8 cellular contexts compared by ENCODE assay signal in the genomic region with DNA sequence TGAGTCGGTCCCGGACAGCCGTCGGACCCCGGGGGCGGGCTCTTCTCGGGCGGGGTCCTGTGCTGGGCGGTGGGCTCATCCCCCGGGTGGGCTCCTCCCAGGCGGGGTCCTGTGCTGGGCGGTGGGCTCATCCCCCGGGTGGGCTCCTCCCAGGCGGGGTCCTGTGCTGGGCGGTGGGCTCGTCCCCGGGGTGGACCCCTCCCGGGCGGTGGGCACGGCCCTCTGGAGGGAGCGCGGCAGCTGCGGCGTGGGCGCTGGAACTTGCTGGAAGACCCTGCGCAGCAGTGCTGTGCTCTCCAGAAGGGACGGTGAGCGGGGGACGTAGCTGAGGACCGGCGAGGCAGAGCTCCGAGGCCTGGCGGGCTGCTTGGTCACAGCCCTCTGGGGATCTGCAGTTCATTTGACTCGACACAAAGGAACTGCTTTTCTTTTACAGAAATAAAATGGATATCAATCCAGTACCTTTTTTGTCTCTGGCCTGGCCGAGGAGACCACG. TPM values are rescaled to one million over a fixed set of nuclear protein-coding genes. Genes with fewer than 3 reads are reported as not detected.
DNase-seq lines count a peak whose midpoint lies in the region; ATAC-seq and TF ChIP-seq lines count a peak whose summit lies in the region.

No MANE protein-coding gene starts in this region.

- H3K27me3 ChIP-seq in smooth muscle cell (ENCODE audit: low read depth): peaks cover 7% of the 10 kb centered on the region

- H3K36me3 ChIP-seq in smooth muscle cell (ENCODE audit: low read depth): no peaks in the 10 kb centered on the region

- WGBS in smooth muscle cell (ENCODE audit: low lambda C conversion rate): 5% methylated on average over 20 of the region's 36 CpGs

- H3K9ac ChIP-seq in smooth muscle cell (ENCODE audit: low read depth): peak overlapping the region; percentile 78

- H3K9me3 ChIP-seq in smooth muscle cell (replicated peaks; ENCODE audit: low read depth): no peaks in the 10 kb centered on the region

- H3K4me1 ChIP-seq in smooth muscle cell (ENCODE audit: low read depth): peaks cover 20% of the 10 kb centered on the region

- peak overlapping the region; percentile 95 for H2AFZ ChIP-seq in smooth muscle cell (ENCODE audit: low read depth)

- H3K79me2 ChIP-seq in smooth muscle cell (ENCODE audit: low read depth): peaks cover 52% of the 10 kb centered on the region

- TF ChIP-seq CTCF in smooth muscle cell (IDR thresholded peaks at IDR 0.05; ENCODE audit: borderline replicate concordance, insufficient read depth, poor library complexity, severe bottlenecking): no peak

- peaks cover 42% of the 10 kb centered on the region for H4K20me1 ChIP-seq in smooth muscle cell (ENCODE audit: low read depth)

- H3K4me2 ChIP-seq in smooth muscle cell: peak overlapping the region; percentile 90

- DNase-seq in Right ventricle myocardium inferior (ENCODE audit: missing footprints) (no peak), cardiac septum (ENCODE audit: low spot score) (no peak), iPS-NIHi7 (ENCODE audit: extremely low spot score) (peak; percentile 57), smooth muscle cell (lab: John Stamatoyannopoulos, UW; ENCODE audit: unreplicated experiment) (no peak), HK-2 (ENCODE audit: unreplicated experiment) (no peak)
- DNase-seq in central memory CD4-positive, alpha-beta T cell: no peak

- intact Hi-C loops in Right ventricle myocardium inferior (cut with DNase I) (loop anchor here (1.0 kb wide), 1 partner anchor 69 kb away; no protein-coding TSS in a partner anchor), cardiac septum (cut with DNase I) (loop anchor here (2.0 to 5.0 kb wide), 2 partner anchors 57 to 73 kb away; no protein-coding TSS in a partner anchor)

- H3K27ac ChIP-seq in angular gyrus (ENCODE audit: low read depth, low read length): peak overlapping the region; percentile 91
- peak overlapping the region; percentile 59 for H3K27ac ChIP-seq in smooth muscle cell (ENCODE audit: low read depth)

- H3F3A ChIP-seq in smooth muscle cell (ENCODE audit: low read depth): no peaks in the 10 kb centered on the region

- peak overlapping the region; percentile 79 for H3K4me3 ChIP-seq in smooth muscle cell

- ATAC-seq in Right ventricle myocardium inferior (peak; percentile 68), GM18519 (IDR thresholded peaks at IDR 0.05; ENCODE audit: low FRiP score, unreplicated experiment) (no peak)

RNA-seq across cellular contexts. Expression of a gene that starts 0.6 kb away (rescaled TPM):
- total RNA-seq in Right ventricle myocardium inferior: 22.5 TPM
- total RNA-seq in cardiac septum: 46.5 TPM
- total RNA-seq in smooth muscle cell: 75.5 and 91.7 TPM in 2 replicates
- 59.3 and 82.9 TPM in 2 replicates for polyA plus RNA-seq in smooth muscle cell
